1 cellular context compared by ENCODE assay signal in genomic region chr5:32329395-32329834, GRCh38.
TF ChIP-seq lines count a peak whose summit lies in the region.

No MANE protein-coding gene starts in this region.

TF ChIP-seq in K562, 482 proteins besides CTCF, POLR2A, EP300 and RAD21 (continued from another document):
- TF ChIP-seq, protein P1, sequence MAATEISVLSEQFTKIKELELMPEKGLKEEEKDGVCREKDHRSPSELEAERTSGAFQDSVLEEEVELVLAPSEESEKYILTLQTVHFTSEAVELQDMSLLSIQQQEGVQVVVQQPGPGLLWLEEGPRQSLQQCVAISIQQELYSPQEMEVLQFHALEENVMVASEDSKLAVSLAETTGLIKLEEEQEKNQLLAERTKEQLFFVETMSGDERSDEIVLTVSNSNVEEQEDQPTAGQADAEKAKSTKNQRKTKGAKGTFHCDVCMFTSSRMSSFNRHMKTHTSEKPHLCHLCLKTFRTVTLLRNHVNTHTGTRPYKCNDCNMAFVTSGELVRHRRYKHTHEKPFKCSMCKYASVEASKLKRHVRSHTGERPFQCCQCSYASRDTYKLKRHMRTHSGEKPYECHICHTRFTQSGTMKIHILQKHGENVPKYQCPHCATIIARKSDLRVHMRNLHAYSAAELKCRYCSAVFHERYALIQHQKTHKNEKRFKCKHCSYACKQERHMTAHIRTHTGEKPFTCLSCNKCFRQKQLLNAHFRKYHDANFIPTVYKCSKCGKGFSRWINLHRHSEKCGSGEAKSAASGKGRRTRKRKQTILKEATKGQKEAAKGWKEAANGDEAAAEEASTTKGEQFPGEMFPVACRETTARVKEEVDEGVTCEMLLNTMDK (IDR thresholded peaks at IDR 0.05; ENCODE audit: borderline replicate concordance, insufficient read depth, low read depth, low read length, poor library complexity, severe bottlenecking): no peak
TF ChIP-seq in K562: peak in this region for 20.
